10 cellular contexts compared by ENCODE assay signal in the genomic region with DNA sequence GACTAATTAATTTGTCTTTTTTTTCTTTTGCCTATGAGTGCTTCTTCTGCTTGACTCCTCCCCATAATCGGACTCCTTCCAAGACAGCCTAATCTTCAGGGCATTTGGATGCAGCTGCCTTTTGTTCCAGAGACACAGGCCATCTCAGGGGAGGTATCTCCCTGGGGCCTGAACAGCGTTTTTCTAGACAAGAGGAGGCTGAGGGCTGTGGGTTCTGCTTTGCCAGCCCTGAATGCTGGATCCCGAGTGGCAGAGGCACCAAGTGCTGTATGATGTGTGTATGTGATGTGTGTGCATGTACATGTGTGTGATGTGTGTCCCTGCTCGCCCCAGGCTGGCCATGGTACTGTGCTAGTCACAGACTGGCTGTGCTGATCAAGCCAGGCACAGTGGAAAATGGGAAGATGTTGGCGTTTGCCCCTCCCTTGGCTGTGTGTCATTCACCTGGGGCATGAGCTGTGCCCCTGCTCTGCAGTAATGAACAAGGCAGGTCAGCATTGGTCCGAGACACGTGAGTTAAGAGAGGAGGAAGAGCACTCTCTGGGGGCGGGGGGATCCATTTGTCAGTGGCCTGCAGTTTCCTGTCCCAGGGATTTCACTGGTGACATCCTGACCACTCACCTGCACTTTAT.
DNase-seq lines count a peak whose midpoint lies in the region; ATAC-seq and TF ChIP-seq lines count a peak whose summit lies in the region.
"Had no signal": no experiment of that assay in that cellular context is flagged by ENCODE, and none has a peak within 500 bp of the region (broad histone marks: within the 10 kb centered on the region; RNA-seq: fewer than 3 reads in every experiment).

No MANE protein-coding gene starts in this region.

- WGBS in mesenchymal stem cell, result 72% methylated on average over 8 of the region's 8 CpGs

- no peaks in the 10 kb centered on the region for H3F3A ChIP-seq in neural cell (ENCODE audit: insufficient read depth, low read length, poor library complexity, severe bottlenecking)

- no peak overlapping the region for H3K4ac ChIP-seq in mesenchymal stem cell (ENCODE audit: low read depth in 1 of 2, low read length in 2 of 2)

- no peak overlapping the region for H3K4me3 ChIP-seq in CD4-positive, CD25-positive, alpha-beta regulatory T cell (ENCODE audit: low read depth, low read length)
- H3K4me3 ChIP-seq in neural cell (ENCODE audit: low read length) (no peak overlapping the region), mesenchymal stem cell (ENCODE audit: insufficient read depth in 1 of 2, low read depth in 1 of 2, low read length in 2 of 2) (no peak overlapping the region)
- H3K4me3 ChIP-seq: mucosa of descending colon had no signal

- H3K4me2 ChIP-seq in neural cell (ENCODE audit: low read length) (no peak overlapping the region), mesenchymal stem cell (ENCODE audit: low read length, poor library complexity, severe bottlenecking) (no peak overlapping the region)

- peaks cover 24% of the 10 kb centered on the region for H3K4me1 ChIP-seq in CD4-positive, CD25-positive, alpha-beta regulatory T cell (ENCODE audit: control insufficient read depth, insufficient read depth, low read length, poor library complexity, severe bottlenecking)
- peaks cover 15% of the 10 kb centered on the region for H3K4me1 ChIP-seq in mesenchymal stem cell (ENCODE audit: control insufficient read depth, insufficient read depth, low read depth, low read length)

- DNase-seq in CD4-positive, CD25-positive, alpha-beta regulatory T cell, result no peak
- DNase-seq in GF-D8 (lab: John Stamatoyannopoulos, UW) (peak; percentile 28), mesenchymal stem cell (no peak)
- no peak for DNase-seq in activated naive CD8-positive, alpha-beta T cell treated with anti-CD3 and anti-CD28 coated beads, Interleukin-2, amount 10 ng/mL, durations not matched to agents 7 days and 5 days
- no peak for DNase-seq in stimulated activated CD4-positive, alpha-beta T cell treated with anti-CD3 and anti-CD28 coated beads, Interleukin-12 subunit alpha, Interleukin-12 subunit beta, amount 100 ng/mL, for 4 hours
- DNase-seq: DMS79 treated with DMSO at 0.1 percent for 48 hours, NCI-H1048 had no signal

- no peak overlapping the region for H3K14ac ChIP-seq in mesenchymal stem cell (ENCODE audit: low read length in 2 of 2)

- no peak overlapping the region for H3K27ac ChIP-seq in CD4-positive, CD25-positive, alpha-beta regulatory T cell (ENCODE audit: insufficient read depth, low read length, poor library complexity, severe bottlenecking)
- H3K27ac ChIP-seq in neural cell (ENCODE audit: low read length) (no peak overlapping the region), mesenchymal stem cell (ENCODE audit: low read length, poor library complexity, severe bottlenecking) (no peak overlapping the region)

- no peak overlapping the region for H2BK5ac ChIP-seq in mesenchymal stem cell (ENCODE audit: low read depth, low read length, poor library complexity, severe bottlenecking)

- H3K9ac ChIP-seq in neural cell (ENCODE audit: low read length), result peak overlapping the region; percentile 1
- H3K9ac ChIP-seq in mesenchymal stem cell (ENCODE audit: low read length), result no peak overlapping the region

- no peak overlapping the region for H4K8ac ChIP-seq in mesenchymal stem cell (ENCODE audit: low read length)

- TF ChIP-seq CTCF in neural cell (IDR thresholded peaks at IDR 0.05; ENCODE audit: poor library complexity, severe bottlenecking), result no peak

- no peaks in the 10 kb centered on the region for H3K9me2 ChIP-seq in neural cell (ENCODE audit: insufficient read depth, low read length)

- H2BK120ac ChIP-seq in mesenchymal stem cell (ENCODE audit: low read depth, low read length), result no peak overlapping the region

- H2AFZ ChIP-seq in neural cell (ENCODE audit: low read depth, low read length) (no peak overlapping the region), mesenchymal stem cell (ENCODE audit: low read depth, low read length) (no peak overlapping the region)

- H3K79me1 ChIP-seq in mesenchymal stem cell (replicated peaks; ENCODE audit: low read length, poor library complexity, severe bottlenecking), result peaks cover 8% of the 10 kb centered on the region

- no peaks in the 10 kb centered on the region for H3K79me2 ChIP-seq in neural cell (replicated peaks; ENCODE audit: insufficient read depth, low read length)

- peaks cover 7% of the 10 kb centered on the region for H3K36me3 Mint-ChIP-seq in CD4-positive, CD25-positive, alpha-beta regulatory T cell
- peaks cover 7% of the 10 kb centered on the region for H3K36me3 Mint-ChIP-seq in activated naive CD8-positive, alpha-beta T cell treated with anti-CD3 and anti-CD28 coated beads, Interleukin-2, amount 10 ng/mL, durations not matched to agents 7 days and 5 days

- TF ChIP-seq EP300 in neural cell (conservative IDR thresholded peaks at IDR 0.05; ENCODE audit: poor library complexity, severe bottlenecking), result no peak

- no peak overlapping the region for H3K23ac ChIP-seq in mesenchymal stem cell (ENCODE audit: low read length in 2 of 2)

- TF ChIP-seq RAD21 in neural cell (conservative IDR thresholded peaks at IDR 0.05), result no peak

- H3K27me3 Mint-ChIP-seq in CD4-positive, CD25-positive, alpha-beta regulatory T cell, result no peaks in the 10 kb centered on the region
- no peaks in the 10 kb centered on the region for H3K27me3 Mint-ChIP-seq in activated naive CD8-positive, alpha-beta T cell treated with anti-CD3 and anti-CD28 coated beads, Interleukin-2, amount 10 ng/mL, durations not matched to agents 7 days and 5 days

- H2AK5ac ChIP-seq in mesenchymal stem cell (ENCODE audit: low read length, severe bottlenecking), result no peak overlapping the region

- H3K4me1 Mint-ChIP-seq in CD4-positive, CD25-positive, alpha-beta regulatory T cell, result peaks cover 18 to 44% (median 25%) of the 10 kb centered on the region in 4 donors
- peaks cover 35% of the 10 kb centered on the region for H3K4me1 Mint-ChIP-seq in activated naive CD8-positive, alpha-beta T cell treated with anti-CD3 and anti-CD28 coated beads, Interleukin-2, amount 10 ng/mL, durations not matched to agents 7 days and 5 days

- H3K18ac ChIP-seq in mesenchymal stem cell (ENCODE audit: low read depth in 1 of 2, low read length in 2 of 2), result peak overlapping the region in 1 of 2 experiments; percentile 15

- H2BK15ac ChIP-seq in mesenchymal stem cell (ENCODE audit: low read depth, poor library complexity, severe bottlenecking), result no peak overlapping the region

- no peaks in the 10 kb centered on the region for H3K9me3 ChIP-seq in CD4-positive, CD25-positive, alpha-beta regulatory T cell (ENCODE audit: control insufficient read depth in 2 of 2, low read length in 2 of 2)
- H3K9me3 ChIP-seq in neural cell (ENCODE audit: low read length), result no peaks in the 10 kb centered on the region
- H3K9me3 ChIP-seq in mesenchymal stem cell (ENCODE audit: control insufficient read depth, low read length), result no peaks in the 10 kb centered on the region
- H3K9me3 ChIP-seq: mucosa of descending colon had no signal

- H4K91ac ChIP-seq in mesenchymal stem cell (ENCODE audit: low read length), result no peak overlapping the region

- no peak overlapping the region for H2BK12ac ChIP-seq in mesenchymal stem cell (ENCODE audit: low read length in 2 of 2)

- H4K20me1 ChIP-seq in neural cell (ENCODE audit: insufficient read depth), result no peaks in the 10 kb centered on the region

- H3K36me3 ChIP-seq in CD4-positive, CD25-positive, alpha-beta regulatory T cell (ENCODE audit: control insufficient read depth, insufficient read depth, low read length), result peaks cover 3% of the 10 kb centered on the region
- H3K36me3 ChIP-seq in neural cell (ENCODE audit: insufficient read depth, low read length), result no peaks in the 10 kb centered on the region
- H3K36me3 ChIP-seq in mesenchymal stem cell (ENCODE audit: control insufficient read depth in 1 of 2, insufficient read depth in 2 of 2, low read depth in 1 of 2, low read length in 2 of 2), result peaks cover 0 to 8% of the 10 kb centered on the region in 2 experiments

- H3K27ac Mint-ChIP-seq in CD4-positive, CD25-positive, alpha-beta regulatory T cell, result peak overlapping the region; percentile 76 to 88 (median 83)
- peak overlapping the region; percentile 80 for H3K27ac Mint-ChIP-seq in activated naive CD8-positive, alpha-beta T cell treated with anti-CD3 and anti-CD28 coated beads, Interleukin-2, amount 10 ng/mL, durations not matched to agents 7 days and 5 days

- H3K4me3 Mint-ChIP-seq in CD4-positive, CD25-positive, alpha-beta regulatory T cell, result peak overlapping the region in 1 of 4 donors; percentile 39
- peak overlapping the region; percentile 57 for H3K4me3 Mint-ChIP-seq in activated naive CD8-positive, alpha-beta T cell treated with anti-CD3 and anti-CD28 coated beads, Interleukin-2, amount 10 ng/mL, durations not matched to agents 7 days and 5 days

- ATAC-seq in CD4-positive, CD25-positive, alpha-beta regulatory T cell (ENCODE audit: low read depth in 2 of 2), result no peak
- no peak for ATAC-seq in activated naive CD8-positive, alpha-beta T cell treated with anti-CD3 and anti-CD28 coated beads, Interleukin-2, amount 10 ng/mL, durations not matched to agents 7 days and 5 days (ENCODE audit: low read depth)
- ATAC-seq in HG02763 (IDR thresholded peaks at IDR 0.05; ENCODE audit: unreplicated experiment), result no peak

- POLR2A ChIA-PET in activated naive CD8-positive, alpha-beta T cell treated with anti-CD3 and anti-CD28 coated beads, Interleukin-2, amount 10 ng/mL, durations not matched to agents 7 days and 5 days (lab: Charles Lee), result interaction anchor here (0.8 to 1.5 kb wide), 4 partner anchors 15 to 211 kb away, joined by 3 to 4 read pairs (median 3); partner anchors contain the start of gene POFUT2

- H3K9me3 Mint-ChIP-seq in CD4-positive, CD25-positive, alpha-beta regulatory T cell, result no peaks in the 10 kb centered on the region
- peaks cover 3% of the 10 kb centered on the region for H3K9me3 Mint-ChIP-seq in activated naive CD8-positive, alpha-beta T cell treated with anti-CD3 and anti-CD28 coated beads, Interleukin-2, amount 10 ng/mL, durations not matched to agents 7 days and 5 days

- no peaks in the 10 kb centered on the region for H3K27me3 ChIP-seq in CD4-positive, CD25-positive, alpha-beta regulatory T cell (ENCODE audit: control insufficient read depth, insufficient read depth, low read length)
- H3K27me3 ChIP-seq in neural cell (ENCODE audit: insufficient read depth, low read depth, low read length), result no peaks in the 10 kb centered on the region
- peaks cover 0 to 8% of the 10 kb centered on the region in 2 experiments for H3K27me3 ChIP-seq in mesenchymal stem cell (ENCODE audit: control insufficient read depth in 1 of 2, insufficient read depth in 1 of 2, low read length in 2 of 2)

TF ChIP-seq in neural cell, 6 proteins besides CTCF, POLR2A, EP300 and RAD21 (continues in another document):
- TF ChIP-seq TAF1 (IDR thresholded peaks at IDR 0.05; ENCODE audit: low read depth) (no peak), POLR2AphosphoS5 (IDR thresholded peaks at IDR 0.05) (no peak), MXI1 (conservative IDR thresholded peaks at IDR 0.05; ENCODE audit: poor library complexity, severe bottlenecking) (no peak), SMC3 (conservative IDR thresholded peaks at IDR 0.05; ENCODE audit: poor library complexity) (no peak)
